In the genomic region with DNA sequence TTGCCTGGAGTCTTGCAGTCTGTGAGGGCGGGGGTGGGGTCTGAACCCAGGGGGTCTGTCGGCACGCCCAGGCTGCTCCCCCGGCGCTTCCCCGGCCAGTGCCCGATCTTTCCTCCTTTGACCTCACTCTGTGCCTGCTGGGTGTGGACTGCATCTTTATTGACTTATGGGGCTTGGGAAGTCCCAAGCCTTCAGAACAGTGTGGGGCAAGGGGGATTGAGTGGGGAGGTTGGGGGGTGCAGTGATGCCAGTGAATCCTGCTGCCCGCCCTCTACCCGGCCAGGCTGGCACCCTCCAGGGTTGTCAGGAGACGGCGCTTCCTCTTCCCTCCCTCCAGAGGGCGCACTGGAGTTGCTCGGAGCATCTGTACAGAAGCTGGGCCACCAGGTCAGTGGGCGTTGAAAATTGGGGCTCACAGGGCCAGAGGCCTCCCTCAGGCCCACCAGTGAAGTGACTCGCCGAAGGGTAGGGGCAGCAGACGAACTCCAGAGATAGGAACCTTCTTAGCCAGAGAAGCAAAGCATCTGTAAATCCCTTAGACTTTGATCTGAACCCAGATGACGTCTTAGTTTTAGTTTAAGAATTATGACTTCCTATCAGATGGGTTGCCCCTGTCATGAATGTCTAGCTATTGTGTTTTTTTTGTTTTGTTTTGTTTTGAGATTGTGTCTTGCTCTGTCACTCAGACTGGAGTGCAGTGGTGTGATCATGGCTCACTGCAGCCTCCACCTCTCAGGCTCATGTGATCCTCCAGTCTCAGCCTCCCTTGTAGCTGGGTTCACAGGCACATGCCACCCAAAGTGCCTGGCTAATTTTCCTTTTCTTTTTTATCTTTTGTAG, we compare ENCODE assay signal across 8 cellular contexts.
DNase-seq lines count a peak whose midpoint lies in the region; ATAC-seq and TF ChIP-seq lines count a peak whose summit lies in the region.

No MANE protein-coding gene starts in this region.

- intact Hi-C loops in lower lobe of right lung (cut with DNase I): no loop called here

- no peak overlapping the region for H3K4me3 Mint-ChIP-seq in stimulated activated naive B cell treated with anti-CD40 and anti-IgM and Interleukin-4, amounts not matched to agents 10 μg/mL and 1 μg/mL and 100 μg/mL, for 72 hours

- peaks cover 0 to 6% of the 10 kb centered on the region in 2 donors for H3K4me1 Mint-ChIP-seq in stimulated activated naive B cell treated with anti-CD40 and anti-IgM and Interleukin-4, amounts not matched to agents 10 μg/mL and 1 μg/mL and 100 μg/mL, for 72 hours

- no peaks in the 10 kb centered on the region for H3K27me3 ChIP-seq in lower lobe of right lung (ENCODE audit: low read depth)

- peak; percentile 73 for TF ChIP-seq RAD21 in Ishikawa (IDR thresholded peaks at IDR 0.05; ENCODE audit: low read depth)

- TF ChIP-seq CTCF in VCaP (conservative IDR thresholded peaks at IDR 0.05) (peak; percentile 60), lower lobe of right lung (IDR thresholded peaks at IDR 0.05) (peak; percentile 75)

- no peak for TF ChIP-seq EP300 in Ishikawa (IDR thresholded peaks at IDR 0.05; ENCODE audit: borderline replicate concordance)

- H3K27ac Mint-ChIP-seq in stimulated activated naive B cell treated with anti-CD40 and anti-IgM and Interleukin-4, amounts not matched to agents 10 μg/mL and 1 μg/mL and 100 μg/mL, for 72 hours: no peak overlapping the region

- H3K27ac ChIP-seq in VCaP (no peak overlapping the region), caudate nucleus (ENCODE audit: low read depth, low read length) (no peak overlapping the region), lower lobe of right lung (no peak overlapping the region)

- H3K36me3 ChIP-seq in lower lobe of right lung: no peaks in the 10 kb centered on the region

- H3K27me3 Mint-ChIP-seq in stimulated activated naive B cell treated with anti-CD40 and anti-IgM and Interleukin-4, amounts not matched to agents 10 μg/mL and 1 μg/mL and 100 μg/mL, for 72 hours: peaks cover 10 to 12% of the 10 kb centered on the region in 2 donors

- no peaks in the 10 kb centered on the region for H3K4me1 ChIP-seq in lower lobe of right lung

- DNase-seq in COR-L47 (lab: John Stamatoyannopoulos, UW) (peak; percentile 25), caudate nucleus (lab: John Stamatoyannopoulos, UW) (peak in 31 of 61 donors; percentile 12 to 63 (median 27)), lower lobe of right lung (peak; percentile 65), retina (no peak)
- no peak for DNase-seq in stimulated activated naive B cell treated with anti-CD40 and anti-IgM and Interleukin-4, amounts not matched to agents 10 μg/mL and 1 μg/mL and 100 μg/mL, for 72 hours

- H3K9me3 ChIP-seq in lower lobe of right lung: no peaks in the 10 kb centered on the region

- no peak overlapping the region for H3K4me3 ChIP-seq in lower lobe of right lung

- no peaks in the 10 kb centered on the region for H3K9me3 Mint-ChIP-seq in stimulated activated naive B cell treated with anti-CD40 and anti-IgM and Interleukin-4, amounts not matched to agents 10 μg/mL and 1 μg/mL and 100 μg/mL, for 72 hours

- no peaks in the 10 kb centered on the region for H3K36me3 Mint-ChIP-seq in stimulated activated naive B cell treated with anti-CD40 and anti-IgM and Interleukin-4, amounts not matched to agents 10 μg/mL and 1 μg/mL and 100 μg/mL, for 72 hours

- ATAC-seq in lower lobe of right lung: peak; percentile 80 to 82
- peak; percentile 89 to 93 for ATAC-seq in stimulated activated naive B cell treated with anti-CD40 and anti-IgM and Interleukin-4, amounts not matched to agents 10 μg/mL and 1 μg/mL and 100 μg/mL, for 72 hours (replicated peaks)
- no peak for ATAC-seq in HG03025 (IDR thresholded peaks at IDR 0.05; ENCODE audit: low FRiP score, unreplicated experiment)

TF ChIP-seq in Ishikawa, 13 proteins besides CTCF, POLR2A, EP300 and RAD21:
- no peak for TF ChIP-seq USF1 (IDR thresholded peaks at IDR 0.05)
- no peak for TF ChIP-seq TEAD4 (IDR thresholded peaks at IDR 0.05)
- no peak for TF ChIP-seq TAF1 (IDR thresholded peaks at IDR 0.05; ENCODE audit: low read depth)
- no peak for TF ChIP-seq ZBTB7A (IDR thresholded peaks at IDR 0.05; ENCODE audit: low read depth)
- no peak for TF ChIP-seq NFIC (IDR thresholded peaks at IDR 0.05)

Comparison
In these comparisons a context has a peak if more than half of its experiments do, and no peak if none do; other contexts are left out.
1. DNase-seq: peak in COR-L47 (single experiment), caudate nucleus (31 of 61) and lower lobe of right lung (single experiment); none in stimulated activated naive B cell treated with anti-CD40 and anti-IgM and Interleukin-4, amounts not matched to agents 10 μg/mL and 1 μg/mL and 100 μg/mL, for 72 hours (single experiment) and retina (single experiment).